Comparison of ENCODE assay signal across 9 cellular contexts in the genomic region with DNA sequence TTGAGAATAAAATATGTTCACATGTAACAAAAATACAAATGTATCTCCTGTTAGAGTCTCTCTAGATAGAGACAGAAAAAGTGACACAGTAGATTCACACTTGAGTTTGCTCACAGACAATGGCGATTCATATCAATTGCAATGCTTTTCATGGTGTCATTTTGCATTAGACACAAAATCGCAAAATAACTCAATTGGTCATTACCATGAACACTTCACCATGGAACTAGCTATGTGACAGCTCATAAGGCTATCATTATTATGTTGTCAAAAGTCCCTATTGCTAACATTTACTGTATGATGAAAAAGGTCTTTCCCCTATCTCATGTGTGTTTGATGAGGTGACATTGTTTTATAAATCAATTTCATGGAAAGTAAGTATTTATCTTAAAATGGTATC.
"Had no signal": no experiment of that assay in that cellular context is flagged by ENCODE, and none has a peak within 500 bp of the region (broad histone marks: within the 10 kb centered on the region; RNA-seq: fewer than 3 reads in every experiment).

No MANE protein-coding gene starts in this region.

- H3K4me3 ChIP-seq: GM23248, GM23338, HAP-1 had no signal

- H3K27ac ChIP-seq: GM23248 had no signal

- H3K4me2 ChIP-seq: GM23338 had no signal

- H3K9ac ChIP-seq: GM23248 had no signal

- H3K36me3 ChIP-seq: HAP-1 had no signal

- DNase-seq: GM23248, GOT3, H7, H9, HCEC 1CT, HFFc6 had no signal

- ATAC-seq: GM23338, HCT116 had no signal

- H2AFZ ChIP-seq: GM23248, GM23338 had no signal
